18 cellular contexts compared by ENCODE assay signal in genomic region chr1:207988326-207989005, GRCh38.
"Had no signal": no experiment of that assay in that cellular context is flagged by ENCODE, and none has a peak within 500 bp of the region (broad histone marks: within the 10 kb centered on the region; RNA-seq: fewer than 3 reads in every experiment).

No MANE protein-coding gene starts in this region.

- H3K9me3 Mint-ChIP-seq: activated T-helper 1 cell treated with anti-CD3 and anti-CD28 coated beads, Interleukin-12 subunit alpha, Interleukin-12 subunit beta, Interleukin-2, Interleukin-4 antibody, amounts not matched to agents 30 ng/mL and 10 ng/mL and 1 ng/mL, durations not matched to agents 14 hours and 24 hours and 36 hours; stimulated activated memory B cell treated with anti-CD40 and anti-IgM and Interleukin-4, amounts not matched to agents 10 μg/mL and 1 μg/mL and 100 μg/mL, for 72 hours; T-helper 2 cell treated with Interferon-gamma antibody and Interleukin-4, amounts not matched to agents 5 μg/mL and 100 μg/mL, for 36 hours had no signal

- H3K27ac Mint-ChIP-seq: activated naive CD8-positive, alpha-beta T cell; activated T-helper 1 cell treated with anti-CD3 and anti-CD28 coated beads, Interleukin-12 subunit alpha, Interleukin-12 subunit beta, Interleukin-2, Interleukin-4 antibody, amounts not matched to agents 30 ng/mL and 10 ng/mL and 1 ng/mL, durations not matched to agents 14 hours and 24 hours and 36 hours; neural progenitor cell; stimulated activated memory B cell treated with anti-CD40 and anti-IgM and Interleukin-4, amounts not matched to agents 10 μg/mL and 1 μg/mL and 100 μg/mL, for 72 hours; T-helper 2 cell treated with Interferon-gamma antibody and Interleukin-4, amounts not matched to agents 5 μg/mL and 100 μg/mL, for 36 hours had no signal

- H3K9me3 ChIP-seq: esophagus squamous epithelium, testis had no signal

- H3K4me3 Mint-ChIP-seq: activated naive CD8-positive, alpha-beta T cell; activated T-helper 1 cell treated with anti-CD3 and anti-CD28 coated beads, Interleukin-12 subunit alpha, Interleukin-12 subunit beta, Interleukin-2, Interleukin-4 antibody, amounts not matched to agents 30 ng/mL and 10 ng/mL and 1 ng/mL, durations not matched to agents 14 hours and 24 hours and 36 hours; neural progenitor cell; stimulated activated memory B cell treated with anti-CD40 and anti-IgM and Interleukin-4, amounts not matched to agents 10 μg/mL and 1 μg/mL and 100 μg/mL, for 72 hours; T-helper 2 cell treated with Interferon-gamma antibody and Interleukin-4, amounts not matched to agents 5 μg/mL and 100 μg/mL, for 36 hours had no signal

- H3K4me1 ChIP-seq: esophagus squamous epithelium, heart right ventricle, neural progenitor cell, testis had no signal

- H3K27ac ChIP-seq: esophagus squamous epithelium, heart right ventricle, neural progenitor cell, testis had no signal

- DNase-seq: activated CD4-positive, CD25-positive, alpha-beta regulatory T cell treated with anti-CD3 and anti-CD28 coated beads, Interleukin-2, amount 50 U/mL, for 72 hours; activated CD8-positive, alpha-beta memory T cell treated with anti-CD3 and anti-CD28 coated beads for 24 hours; activated gamma-delta T cell treated with Interleukin-2 at 50 U/mL for 16 hours; dermis blood vessel endothelial cell; effector memory CD4-positive, alpha-beta T cell; esophagus squamous epithelium; heart right ventricle; kidney glomerular epithelial cell; left ventricle myocardium superior; stimulated activated CD4-positive, alpha-beta T cell treated with anti-CD3 and anti-CD28 coated beads, Interleukin-4, amount 100 ng/mL, for 24 hours; testis had no signal

- H3K36me3 ChIP-seq: esophagus squamous epithelium, heart right ventricle, neural progenitor cell had no signal

- H3K27me3 ChIP-seq: heart right ventricle, neural progenitor cell, testis had no signal

- ATAC-seq: heart right ventricle; left ventricle myocardium superior; sciatic nerve; stimulated activated memory B cell treated with anti-CD40 and anti-IgM and Interleukin-4, amounts not matched to agents 10 μg/mL and 1 μg/mL and 100 μg/mL, for 72 hours had no signal

- H3K36me3 Mint-ChIP-seq: neural progenitor cell; stimulated activated memory B cell treated with anti-CD40 and anti-IgM and Interleukin-4, amounts not matched to agents 10 μg/mL and 1 μg/mL and 100 μg/mL, for 72 hours had no signal

- H3K4me1 Mint-ChIP-seq: neural progenitor cell; stimulated activated memory B cell treated with anti-CD40 and anti-IgM and Interleukin-4, amounts not matched to agents 10 μg/mL and 1 μg/mL and 100 μg/mL, for 72 hours had no signal

- H3K4me3 ChIP-seq: esophagus squamous epithelium, heart right ventricle, neural progenitor cell, smooth muscle cell, testis had no signal
